In the genomic region with DNA sequence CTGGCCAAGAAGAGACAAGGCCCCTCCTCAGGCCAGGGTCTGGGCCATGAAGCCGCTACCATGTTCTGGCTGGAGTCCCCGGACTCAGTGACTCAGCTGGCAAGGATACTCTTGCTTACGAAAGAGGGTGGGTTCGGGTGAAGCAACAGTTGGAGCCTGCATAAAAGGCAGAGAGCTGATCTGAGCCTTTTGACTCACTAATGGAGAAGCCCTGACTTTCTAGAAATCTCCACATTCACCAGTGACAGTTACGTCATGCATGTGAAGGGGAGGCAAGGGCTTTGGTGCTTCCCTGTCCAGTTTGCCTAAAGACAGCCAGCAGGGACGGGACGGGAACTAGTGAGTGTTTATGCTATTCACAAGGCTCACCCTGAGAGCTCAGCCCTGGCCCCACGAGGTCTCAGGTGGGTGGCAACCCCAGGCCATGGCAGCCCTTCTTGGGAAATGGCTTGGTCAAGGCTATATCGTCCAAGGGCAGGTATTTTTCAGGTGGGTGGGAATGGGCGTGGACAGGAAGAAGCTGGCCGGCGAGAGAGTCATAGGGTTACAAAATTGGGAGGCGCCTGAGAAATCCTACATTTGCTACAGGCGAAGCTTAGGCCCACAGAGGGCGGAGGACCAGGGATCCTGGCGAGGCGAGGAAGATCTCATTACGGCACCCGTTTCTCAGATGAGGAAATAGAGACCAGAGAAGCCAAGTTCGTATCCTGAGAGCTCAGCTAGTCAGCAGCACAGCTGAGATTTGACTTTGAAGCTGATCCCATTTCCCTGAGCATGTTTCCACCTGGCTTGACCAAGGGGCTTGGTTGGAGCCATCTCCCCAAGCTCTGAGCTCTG, we compare ENCODE assay signal across 11 cellular contexts.
DNase-seq lines count a peak whose midpoint lies in the region; ATAC-seq and TF ChIP-seq lines count a peak whose summit lies in the region.
"Had no signal": no experiment of that assay in that cellular context is flagged by ENCODE, and none has a peak within 500 bp of the region (broad histone marks: within the 10 kb centered on the region; RNA-seq: fewer than 3 reads in every experiment).

No MANE protein-coding gene starts in this region.

- H3K4me3 ChIP-seq in lung (no peak overlapping the region), urinary bladder (ENCODE audit: low read depth, low read length) (no peak overlapping the region)

- H3K27ac Mint-ChIP-seq in activated CD8-positive, alpha-beta T cell treated with anti-CD3 and anti-CD28 coated beads, Interleukin-2, amount 10 ng/mL, durations not matched to agents 7 days and 5 days, result no peak overlapping the region
- H3K27ac Mint-ChIP-seq in activated CD8-positive, alpha-beta T cell treated with anti-CD3 and anti-CD28 coated beads for 36 hours, result no peak overlapping the region
- H3K27ac Mint-ChIP-seq in activated naive CD4-positive, alpha-beta T cell treated with anti-CD3 and anti-CD28 coated beads for 36 hours, result no peak overlapping the region
- H3K27ac Mint-ChIP-seq: T-helper 1 cell treated with Interleukin-12 subunit alpha and Interleukin-12 subunit beta and Interleukin-4 antibody, amounts not matched to agents 30 μg/mL and 1 μg/mL, for 36 hours had no signal

- intact Hi-C loops in activated CD8-positive, alpha-beta T cell treated with anti-CD3 and anti-CD28 coated beads for 36 hours (cut with micrococcal nuclease), result no loop called here
- intact Hi-C loops in activated naive CD4-positive, alpha-beta T cell treated with anti-CD3 and anti-CD28 coated beads for 36 hours (cut with micrococcal nuclease), result no loop called here

- H3K36me3 Mint-ChIP-seq in activated CD8-positive, alpha-beta T cell treated with anti-CD3 and anti-CD28 coated beads, Interleukin-2, amount 10 ng/mL, durations not matched to agents 7 days and 5 days (ENCODE audit: low read depth), result no peaks in the 10 kb centered on the region
- no peaks in the 10 kb centered on the region for H3K36me3 Mint-ChIP-seq in activated CD8-positive, alpha-beta T cell treated with anti-CD3 and anti-CD28 coated beads for 36 hours (ENCODE audit: low read depth)
- no peaks in the 10 kb centered on the region for H3K36me3 Mint-ChIP-seq in activated naive CD4-positive, alpha-beta T cell treated with anti-CD3 and anti-CD28 coated beads for 36 hours (ENCODE audit: low read depth)

- H3K9me3 Mint-ChIP-seq in activated CD8-positive, alpha-beta T cell treated with anti-CD3 and anti-CD28 coated beads, Interleukin-2, amount 10 ng/mL, durations not matched to agents 7 days and 5 days (ENCODE audit: insufficient read depth), result no peaks in the 10 kb centered on the region
- H3K9me3 Mint-ChIP-seq in activated CD8-positive, alpha-beta T cell treated with anti-CD3 and anti-CD28 coated beads for 36 hours, result no peaks in the 10 kb centered on the region
- no peaks in the 10 kb centered on the region for H3K9me3 Mint-ChIP-seq in activated naive CD4-positive, alpha-beta T cell treated with anti-CD3 and anti-CD28 coated beads for 36 hours
- H3K9me3 Mint-ChIP-seq: T-helper 1 cell treated with Interleukin-12 subunit alpha and Interleukin-12 subunit beta and Interleukin-4 antibody, amounts not matched to agents 30 μg/mL and 1 μg/mL, for 36 hours had no signal

- ATAC-seq in activated CD8-positive, alpha-beta T cell treated with anti-CD3 and anti-CD28 coated beads, Interleukin-2, amount 10 ng/mL, durations not matched to agents 7 days and 5 days, result no peak
- ATAC-seq in activated CD8-positive, alpha-beta T cell treated with anti-CD3 and anti-CD28 coated beads for 36 hours, result no peak
- peak; percentile 67 for ATAC-seq in lung (ENCODE audit: insufficient read depth, low FRiP score)
- ATAC-seq in GM19328 (IDR thresholded peaks at IDR 0.05; ENCODE audit: unreplicated experiment), result no peak
- ATAC-seq in GM21528 (IDR thresholded peaks at IDR 0.05; ENCODE audit: low FRiP score, unreplicated experiment), result no peak

- DNase-seq in activated CD8-positive, alpha-beta T cell treated with anti-CD3 and anti-CD28 coated beads, Interleukin-2, amount 10 ng/mL, durations not matched to agents 7 days and 5 days, result peak; percentile 12
- DNase-seq in activated CD8-positive, alpha-beta T cell treated with anti-CD3 and anti-CD28 coated beads for 36 hours, result no peak
- DNase-seq in ecto neural progenitor cell (ENCODE audit: low spot score) (peak; percentile 26), lung (ENCODE audit: low spot score) (peak; percentile 50)
- DNase-seq in activated naive CD4-positive, alpha-beta T cell treated with anti-CD3 and anti-CD28 coated beads for 36 hours, result no peak
- DNase-seq: NCI-H2107 had no signal

- CTCF ChIA-PET in activated CD8-positive, alpha-beta T cell treated with anti-CD3 and anti-CD28 coated beads, Interleukin-2, amount 10 ng/mL, durations not matched to agents 7 days and 5 days (lab: Charles Lee), result no interaction called here
- CTCF ChIA-PET in activated CD8-positive, alpha-beta T cell treated with anti-CD3 and anti-CD28 coated beads for 36 hours (lab: Charles Lee), result no interaction called here
- CTCF ChIA-PET in activated naive CD4-positive, alpha-beta T cell treated with anti-CD3 and anti-CD28 coated beads for 36 hours (lab: Charles Lee), result interaction anchor here (0.6 kb wide), 1 partner anchor 857 kb away, joined by 3 read pairs; no protein-coding TSS in a partner anchor

- TF ChIP-seq CTCF in activated CD8-positive, alpha-beta T cell treated with anti-CD3 and anti-CD28 coated beads for 36 hours (IDR thresholded peaks at IDR 0.05), result no peak
- no peak for TF ChIP-seq CTCF in lung (IDR thresholded peaks at IDR 0.05; ENCODE audit: control extremely low read depth, extremely low read depth)

- H3K27ac ChIP-seq in lung (ENCODE audit: low read depth in 1 of 2, low read length in 1 of 2), result no peak overlapping the region
- peak overlapping the region; percentile 4 for H3K27ac ChIP-seq in urinary bladder (ENCODE audit: low read depth)
- H3K27ac ChIP-seq: 22Rv1 had no signal

- H3K4me1 Mint-ChIP-seq in activated CD8-positive, alpha-beta T cell treated with anti-CD3 and anti-CD28 coated beads, Interleukin-2, amount 10 ng/mL, durations not matched to agents 7 days and 5 days (ENCODE audit: low read depth), result peaks cover 3% of the 10 kb centered on the region
- H3K4me1 Mint-ChIP-seq in activated CD8-positive, alpha-beta T cell treated with anti-CD3 and anti-CD28 coated beads for 36 hours (ENCODE audit: low read depth), result peaks cover 16% of the 10 kb centered on the region
- H3K4me1 Mint-ChIP-seq in activated naive CD4-positive, alpha-beta T cell treated with anti-CD3 and anti-CD28 coated beads for 36 hours (ENCODE audit: low read depth), result peaks cover 9% of the 10 kb centered on the region

- H3K9me3 ChIP-seq in lung (ENCODE audit: control insufficient read depth in 2 of 2, insufficient read depth in 1 of 2, low read length in 1 of 2), result no peaks in the 10 kb centered on the region

- H3K27me3 ChIP-seq in lung (ENCODE audit: control insufficient read depth, insufficient read depth), result no peaks in the 10 kb centered on the region

- H3K36me3 ChIP-seq in lung (ENCODE audit: control insufficient read depth in 2 of 2, insufficient read depth in 2 of 2, low read length in 2 of 2) (no peaks in the 10 kb centered on the region), urinary bladder (ENCODE audit: insufficient read depth) (no peaks in the 10 kb centered on the region)

- no peaks in the 10 kb centered on the region for H3K27me3 Mint-ChIP-seq in activated CD8-positive, alpha-beta T cell treated with anti-CD3 and anti-CD28 coated beads, Interleukin-2, amount 10 ng/mL, durations not matched to agents 7 days and 5 days (ENCODE audit: low read depth)
- no peaks in the 10 kb centered on the region for H3K27me3 Mint-ChIP-seq in activated CD8-positive, alpha-beta T cell treated with anti-CD3 and anti-CD28 coated beads for 36 hours
- H3K27me3 Mint-ChIP-seq in activated naive CD4-positive, alpha-beta T cell treated with anti-CD3 and anti-CD28 coated beads for 36 hours (ENCODE audit: low read depth), result no peaks in the 10 kb centered on the region

- POLR2A ChIA-PET in activated CD8-positive, alpha-beta T cell treated with anti-CD3 and anti-CD28 coated beads, Interleukin-2, amount 10 ng/mL, durations not matched to agents 7 days and 5 days (lab: Charles Lee), result no interaction called here
- POLR2A ChIA-PET in activated CD8-positive, alpha-beta T cell treated with anti-CD3 and anti-CD28 coated beads for 36 hours (lab: Charles Lee), result no interaction called here

- WGBS in lung, 2 donors, result 54 to 60% methylated on average over 20 of the region's 20 CpGs
- WGBS in urinary bladder, result 55% methylated on average over 20 of the region's 20 CpGs

- H3K4me3 Mint-ChIP-seq in activated CD8-positive, alpha-beta T cell treated with anti-CD3 and anti-CD28 coated beads, Interleukin-2, amount 10 ng/mL, durations not matched to agents 7 days and 5 days, result no peak overlapping the region
- H3K4me3 Mint-ChIP-seq in activated CD8-positive, alpha-beta T cell treated with anti-CD3 and anti-CD28 coated beads for 36 hours, result no peak overlapping the region
- no peak overlapping the region for H3K4me3 Mint-ChIP-seq in activated naive CD4-positive, alpha-beta T cell treated with anti-CD3 and anti-CD28 coated beads for 36 hours
- H3K4me3 Mint-ChIP-seq: T-helper 1 cell treated with Interleukin-12 subunit alpha and Interleukin-12 subunit beta and Interleukin-4 antibody, amounts not matched to agents 30 μg/mL and 1 μg/mL, for 36 hours had no signal

- H3K4me1 ChIP-seq in lung (ENCODE audit: control insufficient read depth in 2 of 2, insufficient read depth in 2 of 2, low read length in 2 of 2) (no peaks in the 10 kb centered on the region), urinary bladder (ENCODE audit: insufficient read depth) (no peaks in the 10 kb centered on the region)

Comparison
In these comparisons a context has a peak if more than half of its experiments do, and no peak if none do; other contexts are left out.
1. DNase-seq: peak in activated CD8-positive, alpha-beta T cell treated with anti-CD3 and anti-CD28 coated beads, Interleukin-2, amount 10 ng/mL, durations not matched to agents 7 days and 5 days (single experiment), ecto neural progenitor cell (single experiment) and lung (single experiment); none in activated CD8-positive, alpha-beta T cell treated with anti-CD3 and anti-CD28 coated beads for 36 hours (single experiment) and activated naive CD4-positive, alpha-beta T cell treated with anti-CD3 and anti-CD28 coated beads for 36 hours (single experiment).